ENCODE assay signal across 1 cellular context in genomic region chr15:50458301-50458700, GRCh38.
TF ChIP-seq lines count a peak whose summit lies in the region.

No MANE protein-coding gene starts in this region.

TF ChIP-seq in GM23338, 12 proteins besides CTCF, POLR2A, EP300 and RAD21 (continued from another document):
- TF ChIP-seq, protein P1, sequence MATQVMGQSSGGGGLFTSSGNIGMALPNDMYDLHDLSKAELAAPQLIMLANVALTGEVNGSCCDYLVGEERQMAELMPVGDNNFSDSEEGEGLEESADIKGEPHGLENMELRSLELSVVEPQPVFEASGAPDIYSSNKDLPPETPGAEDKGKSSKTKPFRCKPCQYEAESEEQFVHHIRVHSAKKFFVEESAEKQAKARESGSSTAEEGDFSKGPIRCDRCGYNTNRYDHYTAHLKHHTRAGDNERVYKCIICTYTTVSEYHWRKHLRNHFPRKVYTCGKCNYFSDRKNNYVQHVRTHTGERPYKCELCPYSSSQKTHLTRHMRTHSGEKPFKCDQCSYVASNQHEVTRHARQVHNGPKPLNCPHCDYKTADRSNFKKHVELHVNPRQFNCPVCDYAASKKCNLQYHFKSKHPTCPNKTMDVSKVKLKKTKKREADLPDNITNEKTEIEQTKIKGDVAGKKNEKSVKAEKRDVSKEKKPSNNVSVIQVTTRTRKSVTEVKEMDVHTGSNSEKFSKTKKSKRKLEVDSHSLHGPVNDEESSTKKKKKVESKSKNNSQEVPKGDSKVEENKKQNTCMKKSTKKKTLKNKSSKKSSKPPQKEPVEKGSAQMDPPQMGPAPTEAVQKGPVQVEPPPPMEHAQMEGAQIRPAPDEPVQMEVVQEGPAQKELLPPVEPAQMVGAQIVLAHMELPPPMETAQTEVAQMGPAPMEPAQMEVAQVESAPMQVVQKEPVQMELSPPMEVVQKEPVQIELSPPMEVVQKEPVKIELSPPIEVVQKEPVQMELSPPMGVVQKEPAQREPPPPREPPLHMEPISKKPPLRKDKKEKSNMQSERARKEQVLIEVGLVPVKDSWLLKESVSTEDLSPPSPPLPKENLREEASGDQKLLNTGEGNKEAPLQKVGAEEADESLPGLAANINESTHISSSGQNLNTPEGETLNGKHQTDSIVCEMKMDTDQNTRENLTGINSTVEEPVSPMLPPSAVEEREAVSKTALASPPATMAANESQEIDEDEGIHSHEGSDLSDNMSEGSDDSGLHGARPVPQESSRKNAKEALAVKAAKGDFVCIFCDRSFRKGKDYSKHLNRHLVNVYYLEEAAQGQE (IDR thresholded peaks at IDR 0.05; ENCODE audit: unreplicated experiment) = no peak
- TF ChIP-seq ZNF331 (CRISPR knock-in tag; IDR thresholded peaks at IDR 0.05; ENCODE audit: low read depth) (no peak), ZNF114 (CRISPR knock-in tag; IDR thresholded peaks at IDR 0.05) (no peak), JUNB (IDR thresholded peaks at IDR 0.05; ENCODE audit: unreplicated experiment) (no peak), POLR2AphosphoS5 (IDR thresholded peaks at IDR 0.05; ENCODE audit: low read depth) (no peak), EZH2phosphoT487 (IDR thresholded peaks at IDR 0.05; ENCODE audit: unreplicated experiment) (no peak), STAT1 (IDR thresholded peaks at IDR 0.05; ENCODE audit: unreplicated experiment) (no peak)
- TF ChIP-seq, protein P2, sequence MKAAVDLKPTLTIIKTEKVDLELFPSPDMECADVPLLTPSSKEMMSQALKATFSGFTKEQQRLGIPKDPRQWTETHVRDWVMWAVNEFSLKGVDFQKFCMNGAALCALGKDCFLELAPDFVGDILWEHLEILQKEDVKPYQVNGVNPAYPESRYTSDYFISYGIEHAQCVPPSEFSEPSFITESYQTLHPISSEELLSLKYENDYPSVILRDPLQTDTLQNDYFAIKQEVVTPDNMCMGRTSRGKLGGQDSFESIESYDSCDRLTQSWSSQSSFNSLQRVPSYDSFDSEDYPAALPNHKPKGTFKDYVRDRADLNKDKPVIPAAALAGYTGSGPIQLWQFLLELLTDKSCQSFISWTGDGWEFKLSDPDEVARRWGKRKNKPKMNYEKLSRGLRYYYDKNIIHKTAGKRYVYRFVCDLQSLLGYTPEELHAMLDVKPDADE (IDR thresholded peaks at IDR 0.05) = no peak
- TF ChIP-seq, protein P3, sequence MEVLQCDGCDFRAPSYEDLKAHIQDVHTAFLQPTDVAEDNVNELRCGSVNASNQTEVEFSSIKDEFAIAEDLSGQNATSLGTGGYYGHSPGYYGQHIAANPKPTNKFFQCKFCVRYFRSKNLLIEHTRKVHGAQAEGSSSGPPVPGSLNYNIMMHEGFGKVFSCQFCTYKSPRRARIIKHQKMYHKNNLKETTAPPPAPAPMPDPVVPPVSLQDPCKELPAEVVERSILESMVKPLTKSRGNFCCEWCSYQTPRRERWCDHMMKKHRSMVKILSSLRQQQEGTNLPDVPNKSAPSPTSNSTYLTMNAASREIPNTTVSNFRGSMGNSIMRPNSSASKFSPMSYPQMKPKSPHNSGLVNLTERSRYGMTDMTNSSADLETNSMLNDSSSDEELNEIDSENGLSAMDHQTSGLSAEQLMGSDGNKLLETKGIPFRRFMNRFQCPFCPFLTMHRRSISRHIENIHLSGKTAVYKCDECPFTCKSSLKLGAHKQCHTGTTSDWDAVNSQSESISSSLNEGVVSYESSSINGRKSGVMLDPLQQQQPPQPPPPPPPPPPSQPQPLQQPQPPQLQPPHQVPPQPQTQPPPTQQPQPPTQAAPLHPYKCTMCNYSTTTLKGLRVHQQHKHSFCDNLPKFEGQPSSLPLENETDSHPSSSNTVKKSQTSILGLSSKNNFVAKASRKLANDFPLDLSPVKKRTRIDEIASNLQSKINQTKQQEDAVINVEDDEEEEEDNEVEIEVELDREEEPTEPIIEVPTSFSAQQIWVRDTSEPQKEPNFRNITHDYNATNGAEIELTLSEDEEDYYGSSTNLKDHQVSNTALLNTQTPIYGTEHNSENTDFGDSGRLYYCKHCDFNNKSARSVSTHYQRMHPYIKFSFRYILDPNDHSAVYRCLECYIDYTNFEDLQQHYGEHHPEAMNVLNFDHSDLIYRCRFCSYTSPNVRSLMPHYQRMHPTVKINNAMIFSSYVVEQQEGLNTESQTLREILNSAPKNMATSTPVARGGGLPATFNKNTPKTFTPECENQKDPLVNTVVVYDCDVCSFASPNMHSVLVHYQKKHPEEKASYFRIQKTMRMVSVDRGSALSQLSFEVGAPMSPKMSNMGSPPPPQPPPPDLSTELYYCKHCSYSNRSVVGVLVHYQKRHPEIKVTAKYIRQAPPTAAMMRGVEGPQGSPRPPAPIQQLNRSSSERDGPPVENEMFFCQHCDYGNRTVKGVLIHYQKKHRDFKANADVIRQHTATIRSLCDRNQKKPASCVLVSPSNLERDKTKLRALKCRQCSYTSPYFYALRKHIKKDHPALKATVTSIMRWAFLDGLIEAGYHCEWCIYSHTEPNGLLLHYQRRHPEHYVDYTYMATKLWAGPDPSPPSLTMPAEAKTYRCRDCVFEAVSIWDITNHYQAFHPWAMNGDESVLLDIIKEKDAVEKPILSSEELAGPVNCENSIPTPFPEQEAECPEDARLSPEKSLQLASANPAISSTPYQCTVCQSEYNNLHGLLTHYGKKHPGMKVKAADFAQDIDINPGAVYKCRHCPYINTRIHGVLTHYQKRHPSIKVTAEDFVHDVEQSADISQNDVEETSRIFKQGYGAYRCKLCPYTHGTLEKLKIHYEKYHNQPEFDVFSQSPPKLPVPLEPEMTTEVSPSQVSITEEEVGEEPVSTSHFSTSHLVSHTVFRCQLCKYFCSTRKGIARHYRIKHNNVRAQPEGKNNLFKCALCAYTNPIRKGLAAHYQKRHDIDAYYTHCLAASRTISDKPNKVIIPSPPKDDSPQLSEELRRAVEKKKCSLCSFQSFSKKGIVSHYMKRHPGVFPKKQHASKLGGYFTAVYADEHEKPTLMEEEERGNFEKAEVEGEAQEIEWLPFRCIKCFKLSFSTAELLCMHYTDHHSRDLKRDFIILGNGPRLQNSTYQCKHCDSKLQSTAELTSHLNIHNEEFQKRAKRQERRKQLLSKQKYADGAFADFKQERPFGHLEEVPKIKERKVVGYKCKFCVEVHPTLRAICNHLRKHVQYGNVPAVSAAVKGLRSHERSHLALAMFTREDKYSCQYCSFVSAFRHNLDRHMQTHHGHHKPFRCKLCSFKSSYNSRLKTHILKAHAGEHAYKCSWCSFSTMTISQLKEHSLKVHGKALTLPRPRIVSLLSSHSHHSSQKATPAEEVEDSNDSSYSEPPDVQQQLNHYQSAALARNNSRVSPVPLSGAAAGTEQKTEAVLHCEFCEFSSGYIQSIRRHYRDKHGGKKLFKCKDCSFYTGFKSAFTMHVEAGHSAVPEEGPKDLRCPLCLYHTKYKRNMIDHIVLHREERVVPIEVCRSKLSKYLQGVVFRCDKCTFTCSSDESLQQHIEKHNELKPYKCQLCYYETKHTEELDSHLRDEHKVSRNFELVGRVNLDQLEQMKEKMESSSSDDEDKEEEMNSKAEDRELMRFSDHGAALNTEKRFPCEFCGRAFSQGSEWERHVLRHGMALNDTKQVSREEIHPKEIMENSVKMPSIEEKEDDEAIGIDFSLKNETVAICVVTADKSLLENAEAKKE (CRISPR knock-in tag; IDR thresholded peaks at IDR 0.05) = no peak
